Comparison of ENCODE assay signal across 1 cellular context in the genomic region with DNA sequence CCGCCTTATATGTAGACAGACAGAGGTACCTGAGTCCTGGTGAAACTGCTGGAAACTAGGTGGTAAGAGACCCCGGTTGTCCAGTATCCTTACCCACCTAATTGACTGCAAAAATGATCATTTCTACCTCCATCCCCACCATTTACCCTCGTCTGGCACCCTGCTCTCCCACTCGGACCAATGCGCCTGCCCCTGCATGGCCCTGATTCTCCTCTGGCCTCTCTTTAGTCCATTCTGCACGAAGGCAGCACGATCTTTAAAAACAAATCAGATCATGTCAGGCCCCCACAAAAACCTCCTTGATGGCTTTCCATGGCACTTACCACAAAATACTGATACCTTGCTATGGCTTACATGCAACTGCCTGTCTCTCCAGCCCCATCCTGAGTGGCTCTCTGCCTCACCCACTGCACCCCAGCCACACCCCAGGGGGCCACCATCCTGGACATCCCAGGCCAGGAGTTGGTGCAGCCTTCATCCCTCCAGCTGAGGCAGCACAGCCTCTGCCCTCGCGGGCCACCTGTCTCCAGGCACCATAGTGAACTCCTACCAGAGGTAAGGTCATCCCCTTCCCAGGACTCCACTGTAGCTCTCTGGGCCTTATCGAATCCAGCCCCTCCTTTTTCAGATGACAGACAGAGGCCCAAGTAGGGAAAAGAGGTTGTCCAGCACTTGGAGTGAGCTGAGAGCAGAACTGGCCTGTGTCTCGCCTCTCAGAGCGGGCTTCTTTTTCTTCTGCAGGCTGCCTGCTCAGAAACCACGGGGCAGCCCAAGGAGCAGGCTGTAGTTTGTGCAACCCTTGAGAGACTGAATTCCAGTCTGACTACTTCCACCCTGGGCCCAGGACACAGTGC.
TF ChIP-seq lines count a peak whose summit lies in the region.

No MANE protein-coding gene starts in this region.

TF ChIP-seq in IMR-90, 13 proteins besides CTCF, POLR2A, EP300 and RAD21:
- TF ChIP-seq NFE2L2 (IDR thresholded peaks at IDR 0.05; ENCODE audit: low read depth, low read length) (no peak), CEBPB (IDR thresholded peaks at IDR 0.05; ENCODE audit: low read depth, low read length) (no peak), MAZ (IDR thresholded peaks at IDR 0.05; ENCODE audit: borderline replicate concordance, low read depth, low read length) (no peak), BHLHE40 (IDR thresholded peaks at IDR 0.05; ENCODE audit: low read depth, low read length) (no peak), RFX5 (IDR thresholded peaks at IDR 0.05; ENCODE audit: low read depth, low read length) (no peak), CHD1 (IDR thresholded peaks at IDR 0.05; ENCODE audit: low read depth, low read length) (no peak), ELK1 (IDR thresholded peaks at IDR 0.05; ENCODE audit: borderline replicate concordance, low read depth, low read length) (no peak), RCOR1 (IDR thresholded peaks at IDR 0.05; ENCODE audit: insufficient replicate concordance, low read length) (no peak), FOS (IDR thresholded peaks at IDR 0.05; ENCODE audit: low read depth, low read length) (no peak), MAFK (IDR thresholded peaks at IDR 0.05; ENCODE audit: low read depth, low read length) (no peak)
- TF ChIP-seq, protein P1, sequence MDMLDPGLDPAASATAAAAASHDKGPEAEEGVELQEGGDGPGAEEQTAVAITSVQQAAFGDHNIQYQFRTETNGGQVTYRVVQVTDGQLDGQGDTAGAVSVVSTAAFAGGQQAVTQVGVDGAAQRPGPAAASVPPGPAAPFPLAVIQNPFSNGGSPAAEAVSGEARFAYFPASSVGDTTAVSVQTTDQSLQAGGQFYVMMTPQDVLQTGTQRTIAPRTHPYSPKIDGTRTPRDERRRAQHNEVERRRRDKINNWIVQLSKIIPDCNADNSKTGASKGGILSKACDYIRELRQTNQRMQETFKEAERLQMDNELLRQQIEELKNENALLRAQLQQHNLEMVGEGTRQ (IDR thresholded peaks at IDR 0.05; ENCODE audit: low read depth, low read length): no peak
